In genomic region chr20:35807877-35808276, GRCh38 we compare ENCODE assay signal across 18 cellular contexts.
"Had no signal": no experiment of that assay in that cellular context is flagged by ENCODE, and none has a peak within 500 bp of the region (broad histone marks: within the 10 kb centered on the region; RNA-seq: fewer than 3 reads in every experiment).

No MANE protein-coding gene starts in this region.

- H3K27ac Mint-ChIP-seq: stimulated activated naive B cell treated with anti-CD40 and anti-IgM and Interleukin-4, amounts not matched to agents 10 μg/mL and 1 μg/mL and 100 μg/mL, for 72 hours had no signal

- H3K4me3 Mint-ChIP-seq: stimulated activated naive B cell treated with anti-CD40 and anti-IgM and Interleukin-4, amounts not matched to agents 10 μg/mL and 1 μg/mL and 100 μg/mL, for 72 hours had no signal

- DNase-seq: colonic mucosa; dermis blood vessel endothelial cell; erythroblast; foreskin keratinocyte; head of caudate nucleus; kidney glomerular epithelial cell; mammary epithelial cell; mucosa of descending colon; naive thymus-derived CD8-positive, alpha-beta T cell; psoas muscle; retina; spleen; stimulated activated CD4-positive, alpha-beta T cell treated with anti-CD3 and anti-CD28 coated beads, Interleukin-15, amount 100 ng/mL, for 24 hours; stimulated activated CD4-positive, alpha-beta T cell treated with anti-CD3 and anti-CD28 coated beads, Interleukin-2, amount 100 ng/mL, for 24 hours; stimulated activated CD4-positive, alpha-beta T cell treated with anti-CD3 and anti-CD28 coated beads, Interleukin-4, amount 100 ng/mL, for 4 hours; stimulated activated naive B cell treated with anti-CD40 and anti-IgM and Interleukin-4, amounts not matched to agents 10 μg/mL and 1 μg/mL and 100 μg/mL, for 72 hours; trophoblast cell had no signal

- H3K9me3 Mint-ChIP-seq: naive thymus-derived CD8-positive, alpha-beta T cell; stimulated activated naive B cell treated with anti-CD40 and anti-IgM and Interleukin-4, amounts not matched to agents 10 μg/mL and 1 μg/mL and 100 μg/mL, for 72 hours had no signal

- H3K27me3 Mint-ChIP-seq: naive thymus-derived CD8-positive, alpha-beta T cell; stimulated activated naive B cell treated with anti-CD40 and anti-IgM and Interleukin-4, amounts not matched to agents 10 μg/mL and 1 μg/mL and 100 μg/mL, for 72 hours had no signal

- ATAC-seq: foreskin keratinocyte; mucosa of descending colon; naive thymus-derived CD8-positive, alpha-beta T cell; psoas muscle; sciatic nerve; stimulated activated naive B cell treated with anti-CD40 and anti-IgM and Interleukin-4, amounts not matched to agents 10 μg/mL and 1 μg/mL and 100 μg/mL, for 72 hours had no signal
